32 cellular contexts compared by ENCODE assay signal in the genomic region with DNA sequence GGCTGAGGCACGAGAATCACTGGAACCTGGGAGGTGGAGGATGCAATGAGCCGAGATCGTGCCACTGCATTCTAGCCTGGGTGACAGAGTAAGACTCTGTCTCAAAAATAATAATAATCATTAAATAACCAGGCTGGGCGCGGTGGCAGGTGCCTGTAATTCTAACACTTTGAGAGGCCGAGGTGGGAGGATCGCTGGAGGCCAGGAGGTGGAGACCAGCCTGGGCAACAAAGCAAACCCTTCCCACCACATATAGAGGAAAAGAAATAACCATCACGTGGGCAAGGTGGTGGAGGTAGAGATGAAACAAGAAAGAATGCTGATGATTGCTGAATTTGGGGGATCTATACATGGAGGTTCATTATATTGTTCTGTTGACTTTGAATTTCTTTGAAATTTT.
"Had no signal": no experiment of that assay in that cellular context is flagged by ENCODE, and none has a peak within 500 bp of the region (broad histone marks: within the 10 kb centered on the region; RNA-seq: fewer than 3 reads in every experiment).

No MANE protein-coding gene starts in this region.

- H3K4me3 Mint-ChIP-seq: activated CD4-positive, alpha-beta T cell treated with anti-CD3 and anti-CD28 coated beads, Interleukin-2, amount 10 ng/mL, durations not matched to agents 24 days and 14 days; activated CD8-positive, alpha-beta T cell treated with anti-CD3 and anti-CD28 coated beads for 36 hours; activated T-cell treated with anti-CD3 and anti-CD28 coated beads, Interleukin-2, amount 50 U/mL, for 72 hours; activated T-helper 17 cell treated with anti-CD3 and anti-CD28 coated beads, Interleukin-2, amount 50 U/mL, for 72 hours; T-cell had no signal

- FAIRE-seq: astrocyte had no signal

- H3K4me2 ChIP-seq: PC-9 had no signal

- H3K27ac Mint-ChIP-seq: activated CD4-positive, alpha-beta T cell treated with anti-CD3 and anti-CD28 coated beads, Interleukin-2, amount 10 ng/mL, durations not matched to agents 24 days and 14 days; activated CD8-positive, alpha-beta T cell treated with anti-CD3 and anti-CD28 coated beads for 36 hours; activated T-cell treated with anti-CD3 and anti-CD28 coated beads, Interleukin-2, amount 50 U/mL, for 72 hours; activated T-helper 17 cell treated with anti-CD3 and anti-CD28 coated beads, Interleukin-2, amount 50 U/mL, for 72 hours had no signal

- ATAC-seq: activated CD8-positive, alpha-beta T cell treated with anti-CD3 and anti-CD28 coated beads for 36 hours; activated T-cell treated with anti-CD3 and anti-CD28 coated beads, Interleukin-2, amount 50 U/mL, for 72 hours; activated T-helper 17 cell treated with anti-CD3 and anti-CD28 coated beads, Interleukin-2, amount 50 U/mL, for 72 hours; body of pancreas; T-cell had no signal

- H3K4me3 ChIP-seq: adrenal gland, body of pancreas, breast epithelium, PC-9, SJCRH30, SK-N-MC had no signal

- H3K9me3 Mint-ChIP-seq: activated CD4-positive, alpha-beta T cell treated with anti-CD3 and anti-CD28 coated beads, Interleukin-2, amount 10 ng/mL, durations not matched to agents 24 days and 14 days; activated CD8-positive, alpha-beta T cell treated with anti-CD3 and anti-CD28 coated beads for 36 hours; activated T-cell treated with anti-CD3 and anti-CD28 coated beads, Interleukin-2, amount 50 U/mL, for 72 hours; activated T-helper 17 cell treated with anti-CD3 and anti-CD28 coated beads, Interleukin-2, amount 50 U/mL, for 72 hours; T-cell had no signal

- H3K27me3 ChIP-seq: adrenal gland, body of pancreas, breast epithelium, SJCRH30 had no signal

- H3K9me3 ChIP-seq: adrenal gland, body of pancreas, breast epithelium, SJCRH30 had no signal

- H3K27ac ChIP-seq: adrenal gland, body of pancreas, breast epithelium, SJCRH30, SK-N-MC had no signal

- H3K27me3 Mint-ChIP-seq: activated CD4-positive, alpha-beta T cell treated with anti-CD3 and anti-CD28 coated beads, Interleukin-2, amount 10 ng/mL, durations not matched to agents 24 days and 14 days; activated CD8-positive, alpha-beta T cell treated with anti-CD3 and anti-CD28 coated beads for 36 hours; T-cell had no signal

- H3K36me3 Mint-ChIP-seq: T-cell had no signal

- DNase-seq: activated CD4-positive, alpha-beta T cell treated with anti-CD3 and anti-CD28 coated beads, Interleukin-2, amount 10 ng/mL, durations not matched to agents 24 days and 14 days; activated CD4-positive, alpha-beta T cell treated with anti-CD3 and anti-CD28 coated beads, Interleukin-2, amount 50 U/mL, for 4 hours; activated CD8-positive, alpha-beta T cell treated with anti-CD3 and anti-CD28 coated beads for 36 hours; activated effector memory CD4-positive, alpha-beta T cell treated with anti-CD3 and anti-CD28 coated beads, Interleukin-2, amount 50 U/mL, for 16 hours; activated naive CD4-positive, alpha-beta T cell; activated naive CD4-positive, alpha-beta T cell treated with anti-CD3 and anti-CD28 coated beads, Interleukin-2, amount 50 U/mL, for 16 hours; activated T-cell treated with anti-CD3 and anti-CD28 coated beads, Interleukin-2, amount 50 U/mL, for 1 hour; activated T-cell treated with anti-CD3 and anti-CD28 coated beads, Interleukin-2, amount 50 U/mL, for 72 hours; adrenal gland; body of pancreas; KG1; MV-4-11; NCI-H1092; NCI-H146; NCI-H187; NCI-H2029 treated with DMSO at 0.1 percent for 48 hours; NCI-H2107; NCI-H2171; NCI-H510A; NCI-H526; NCI-H748 treated with DMSO at 0.1 percent for 48 hours; NK-92 treated with Interleukin-12 subunit alpha and Interleukin-12 subunit beta, amount 100 ng/mL, for 24 hours; PC-9; Right ventricle myocardium superior; SJCRH30; T-cell; T-helper 2 cell; T-helper 9 cell had no signal

- H2AFZ ChIP-seq: PC-9 had no signal

- H3K36me3 ChIP-seq: adrenal gland, breast epithelium, SJCRH30 had no signal
